1 cellular context compared by ENCODE assay signal in the genomic region with DNA sequence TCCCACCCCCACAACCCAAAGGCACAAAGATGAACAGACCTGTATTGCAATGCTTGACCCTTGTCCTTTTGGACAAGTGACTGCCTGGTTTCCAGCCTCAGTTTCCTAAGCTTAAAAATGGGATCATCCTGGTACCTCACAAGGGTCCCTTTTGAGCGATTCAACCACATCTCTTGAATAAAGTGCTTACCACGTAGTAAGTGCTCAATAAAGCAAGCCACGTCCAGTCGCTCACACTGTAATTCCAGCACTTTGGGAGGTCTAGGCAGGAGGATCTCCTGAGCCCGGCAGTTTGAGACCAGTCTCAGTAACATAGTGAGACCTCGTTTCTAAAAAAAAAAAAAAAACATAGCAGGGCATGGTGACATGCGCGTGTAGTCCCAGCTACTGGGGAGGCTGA.
TF ChIP-seq lines count a peak whose summit lies in the region.

No MANE protein-coding gene starts in this region.

TF ChIP-seq in GM23338, 12 proteins besides CTCF, POLR2A, EP300 and RAD21:
- peak; percentile 9 for TF ChIP-seq EZH2 (IDR thresholded peaks at IDR 0.05; ENCODE audit: low read depth, unreplicated experiment)
- TF ChIP-seq JUNB (IDR thresholded peaks at IDR 0.05; ENCODE audit: unreplicated experiment), result no peak
